In genomic region chr2:9037176-9037575, GRCh38 we compare ENCODE assay signal across 28 cellular contexts.
"Had no signal": no experiment of that assay in that cellular context is flagged by ENCODE, and none has a peak within 500 bp of the region (broad histone marks: within the 10 kb centered on the region; RNA-seq: fewer than 3 reads in every experiment).

No MANE protein-coding gene starts in this region.

- H3K4me3 ChIP-seq: pancreas, psoas muscle, right lobe of liver, sigmoid colon, thoracic aorta, thyroid gland, tibial nerve, upper lobe of left lung had no signal

- H3K36me3 ChIP-seq: neutrophil, pancreas, right lobe of liver, sigmoid colon, thoracic aorta, thyroid gland, tibial nerve, upper lobe of left lung had no signal

- DNase-seq: naive B cell; naive thymus-derived CD8-positive, alpha-beta T cell; nephron progenitor cell; nucleus accumbens; pancreas; psoas muscle; right cardiac atrium; right lobe of liver; sigmoid colon; small intestine; stimulated activated CD4-positive, alpha-beta T cell treated with anti-CD3 and anti-CD28 coated beads, Interleukin-15, amount 100 ng/mL, for 24 hours; stimulated activated CD4-positive, alpha-beta T cell treated with anti-CD3 and anti-CD28 coated beads, Interleukin-2, amount 100 ng/mL, for 24 hours; stimulated activated CD4-positive, alpha-beta T cell treated with anti-CD3 and anti-CD28 coated beads, Interleukin-2, amount 100 ng/mL, for 48 hours; stimulated activated CD4-positive, alpha-beta T cell treated with anti-CD3 and anti-CD28 coated beads, Interleukin-4, amount 100 ng/mL, for 4 hours; stimulated activated CD8-positive, alpha-beta memory T cell treated with anti-CD3 and anti-CD28 coated beads, Interleukin-4, amount 100 ng/mL, for 48 hours; stimulated activated naive CD4-positive, alpha-beta T cell; stimulated activated naive CD8-positive, alpha-beta T cell treated with anti-CD3 and anti-CD28 coated beads, Interleukin-15, amount 100 ng/mL, for 72 hours; stimulated activated naive CD8-positive, alpha-beta T cell treated with anti-CD3 and anti-CD28 coated beads, Interleukin-15, Interleukin-2, amounts not matched to agents 100 U/mL and 50 U/mL, for 24 hours; substantia nigra; thyroid gland; trophoblast cell; upper lobe of left lung had no signal

- H3K27me3 ChIP-seq: neutrophil, pancreas, right lobe of liver, sigmoid colon, thyroid gland, tibial nerve, upper lobe of left lung had no signal

- H3K27ac ChIP-seq: neutrophil, pancreas, psoas muscle, right lobe of liver, sigmoid colon, thoracic aorta, thyroid gland, tibial nerve, upper lobe of left lung had no signal

- H3K9me3 Mint-ChIP-seq: natural killer cell treated with Interleukin-12 subunit alpha and Interleukin-12 subunit beta and Interleukin-15 and Interleukin-18, amount 100 ng/mL, for 72 hours had no signal

- H3K4me1 ChIP-seq: pancreas, psoas muscle, right lobe of liver, sigmoid colon, thyroid gland, upper lobe of left lung had no signal

- H3K9me3 ChIP-seq: neutrophil, pancreas, psoas muscle, right lobe of liver, thyroid gland, upper lobe of left lung had no signal

- H3K4me1 Mint-ChIP-seq: naive B cell; stimulated activated memory B cell treated with anti-CD40 and anti-IgM and Interleukin-4, amounts not matched to agents 10 μg/mL and 1 μg/mL and 100 μg/mL, for 72 hours had no signal

- H3K4me3 Mint-ChIP-seq: naive B cell; naive thymus-derived CD8-positive, alpha-beta T cell; natural killer cell treated with Interleukin-12 subunit alpha and Interleukin-12 subunit beta and Interleukin-15 and Interleukin-18, amount 100 ng/mL, for 72 hours; nephron progenitor cell; neural crest cell; stimulated activated memory B cell treated with anti-CD40 and anti-IgM and Interleukin-4, amounts not matched to agents 10 μg/mL and 1 μg/mL and 100 μg/mL, for 72 hours; stimulated activated naive CD8-positive, alpha-beta T cell treated with anti-CD3 and anti-CD28 coated beads, Interleukin-15, amount 100 ng/mL, for 72 hours had no signal

- H3K27ac Mint-ChIP-seq: naive B cell; naive thymus-derived CD8-positive, alpha-beta T cell; natural killer cell treated with Interleukin-12 subunit alpha and Interleukin-12 subunit beta and Interleukin-15 and Interleukin-18, amount 100 ng/mL, for 72 hours; nephron progenitor cell; stimulated activated memory B cell treated with anti-CD40 and anti-IgM and Interleukin-4, amounts not matched to agents 10 μg/mL and 1 μg/mL and 100 μg/mL, for 72 hours; stimulated activated naive CD8-positive, alpha-beta T cell treated with anti-CD3 and anti-CD28 coated beads, Interleukin-15, amount 100 ng/mL, for 72 hours had no signal

- ATAC-seq: naive thymus-derived CD8-positive, alpha-beta T cell; natural killer cell treated with Interleukin-12 subunit alpha and Interleukin-12 subunit beta and Interleukin-15 and Interleukin-18, amount 100 ng/mL, for 72 hours; pancreas; psoas muscle; right cardiac atrium; right lobe of liver; stimulated activated memory B cell treated with anti-CD40 and anti-IgM and Interleukin-4, amounts not matched to agents 10 μg/mL and 1 μg/mL and 100 μg/mL, for 72 hours; stimulated activated naive CD8-positive, alpha-beta T cell treated with anti-CD3 and anti-CD28 coated beads, Interleukin-15, amount 100 ng/mL, for 72 hours; stimulated activated naive CD8-positive, alpha-beta T cell treated with anti-CD3 and anti-CD28 coated beads, Interleukin-15, Interleukin-2, amounts not matched to agents 100 U/mL and 50 U/mL, for 24 hours had no signal
